In the genomic region with DNA sequence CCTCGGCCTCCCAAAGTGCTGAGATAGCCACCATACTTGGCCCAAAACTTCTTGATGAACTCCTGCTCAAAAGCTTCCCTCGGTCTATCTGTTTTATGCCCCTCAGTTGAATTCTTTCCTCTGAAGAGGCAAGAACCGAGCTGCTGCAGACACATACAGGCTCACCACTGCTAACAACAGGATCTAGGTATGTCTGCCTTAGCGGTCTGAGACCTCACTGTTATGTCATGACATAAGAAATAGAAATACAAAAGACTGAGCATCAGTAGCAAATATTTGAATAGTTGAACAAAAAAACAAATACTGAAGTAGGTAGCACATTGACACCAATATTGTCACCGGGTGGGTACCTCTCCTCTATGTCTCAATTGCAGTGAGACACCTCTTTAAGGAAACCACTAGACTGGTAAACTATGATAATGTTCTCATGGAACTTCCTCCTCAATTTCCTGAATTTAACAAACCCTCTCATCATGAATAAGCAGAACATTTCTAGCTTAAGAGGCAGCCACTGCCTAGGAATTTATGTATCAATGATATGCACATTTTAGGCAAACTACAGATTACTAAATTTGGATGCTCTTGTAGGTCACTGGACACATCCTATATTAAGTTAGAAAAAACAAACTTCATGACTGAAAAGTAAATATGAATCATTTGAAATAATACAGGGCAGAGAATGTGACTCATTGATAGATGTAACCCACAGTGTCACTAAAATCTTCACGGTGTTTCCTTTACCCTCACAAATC, we compare ENCODE assay signal across 11 cellular contexts. TPM values are rescaled to one million over a fixed set of nuclear protein-coding genes. Genes with fewer than 3 reads are reported as not detected.
DNase-seq lines count a peak whose midpoint lies in the region; ATAC-seq and TF ChIP-seq lines count a peak whose summit lies in the region.
"Had no signal": no experiment of that assay in that cellular context is flagged by ENCODE, and none has a peak within 500 bp of the region (broad histone marks: within the 10 kb centered on the region; RNA-seq: fewer than 3 reads in every experiment).

No MANE protein-coding gene starts in this region.

- peaks cover 6% of the 10 kb centered on the region for H3K4me1 Mint-ChIP-seq in progenitor cell of endocrine pancreas (ENCODE audit: low read depth)

- no peaks in the 10 kb centered on the region for H3K36me3 Mint-ChIP-seq in progenitor cell of endocrine pancreas (ENCODE audit: insufficient read depth)
- H3K36me3 Mint-ChIP-seq: CD4-positive, alpha-beta memory T cell had no signal

- peak; percentile 15 for DNase-seq in A172 (ENCODE audit: low spot score)
- DNase-seq in progenitor cell of endocrine pancreas (ENCODE audit: low spot score, unreplicated experiment) = no peak
- no peak for DNase-seq in activated CD4-positive, alpha-beta T cell treated with anti-CD3 and anti-CD28 coated beads for 4 hours
- DNase-seq in UCSD-AML1 (lab: John Stamatoyannopoulos, UW; ENCODE audit: unreplicated experiment) = no peak
- DNase-seq: CD4-positive, alpha-beta memory T cell; left ventricle myocardium superior; stimulated activated CD8-positive, alpha-beta memory T cell treated with anti-CD3 and anti-CD28 coated beads, Interleukin-4, amount 100 ng/mL, for 48 hours had no signal

- ATAC-seq in GM18498 (IDR thresholded peaks at IDR 0.05; ENCODE audit: unreplicated experiment) (peak; percentile 47), SK-N-SH treated with all-trans-retinoic acid at 6 μM for 48 hours (peak; percentile 33; the same call in 2 of the 3 replicates), esophagus mucosa (peak; percentile 57), GM21737 (IDR thresholded peaks at IDR 0.05; ENCODE audit: unreplicated experiment) (no peak)
- ATAC-seq: left ventricle myocardium superior had no signal

- H3K9me3 Mint-ChIP-seq in progenitor cell of endocrine pancreas (ENCODE audit: low read depth) = no peaks in the 10 kb centered on the region
- H3K9me3 Mint-ChIP-seq: CD4-positive, alpha-beta memory T cell had no signal

- no peak overlapping the region for H3K27ac Mint-ChIP-seq in progenitor cell of endocrine pancreas

- H3K27me3 Mint-ChIP-seq in progenitor cell of endocrine pancreas = no peaks in the 10 kb centered on the region
- H3K27me3 Mint-ChIP-seq: CD4-positive, alpha-beta memory T cell had no signal

- H3K4me3 Mint-ChIP-seq in progenitor cell of endocrine pancreas (ENCODE audit: low read depth) = no peak overlapping the region
- H3K4me3 Mint-ChIP-seq: CD4-positive, alpha-beta memory T cell had no signal

- no peak for TF ChIP-seq CTCF in progenitor cell of endocrine pancreas (IDR thresholded peaks at IDR 0.05; ENCODE audit: unreplicated experiment)

TF ChIP-seq in SK-N-SH treated with all-trans-retinoic acid at 6 μM for 48 hours, 23 proteins besides CTCF, POLR2A, EP300 and RAD21:
- TF ChIP-seq ARNTL (CRISPR knock-in tag; IDR thresholded peaks at IDR 0.05; ENCODE audit: borderline replicate concordance, low read depth) (no peak), OSR1 (CRISPR knock-in tag; IDR thresholded peaks at IDR 0.05) (no peak), RARB (CRISPR knock-in tag; IDR thresholded peaks at IDR 0.05) (no peak), GLIS3 (CRISPR knock-in tag; IDR thresholded peaks at IDR 0.05) (no peak), TCF4 (CRISPR knock-in tag; IDR thresholded peaks at IDR 0.05; ENCODE audit: borderline replicate concordance) (no peak), ESRRG (CRISPR knock-in tag; IDR thresholded peaks at IDR 0.05) (no peak), ZNF565 (CRISPR knock-in tag; conservative IDR thresholded peaks at IDR 0.05; ENCODE audit: low read depth) (no peak), ZC3H10 (CRISPR knock-in tag; IDR thresholded peaks at IDR 0.05) (no peak), TOX (CRISPR knock-in tag; IDR thresholded peaks at IDR 0.05; ENCODE audit: borderline replicate concordance) (no peak), BACH2 (CRISPR knock-in tag; IDR thresholded peaks at IDR 0.05; ENCODE audit: borderline replicate concordance) (no peak), PPARA (CRISPR knock-in tag; IDR thresholded peaks at IDR 0.05; ENCODE audit: borderline replicate concordance) (no peak), ISL1 (CRISPR knock-in tag; IDR thresholded peaks at IDR 0.05) (no peak), ZFP30 (CRISPR knock-in tag; IDR thresholded peaks at IDR 0.05) (no peak), CSDC2 (CRISPR knock-in tag; IDR thresholded peaks at IDR 0.05) (no peak), ZFP3 (CRISPR knock-in tag; IDR thresholded peaks at IDR 0.05) (no peak), SNAI2 (CRISPR knock-in tag; IDR thresholded peaks at IDR 0.05) (no peak)
- TF ChIP-seq, protein P1, sequence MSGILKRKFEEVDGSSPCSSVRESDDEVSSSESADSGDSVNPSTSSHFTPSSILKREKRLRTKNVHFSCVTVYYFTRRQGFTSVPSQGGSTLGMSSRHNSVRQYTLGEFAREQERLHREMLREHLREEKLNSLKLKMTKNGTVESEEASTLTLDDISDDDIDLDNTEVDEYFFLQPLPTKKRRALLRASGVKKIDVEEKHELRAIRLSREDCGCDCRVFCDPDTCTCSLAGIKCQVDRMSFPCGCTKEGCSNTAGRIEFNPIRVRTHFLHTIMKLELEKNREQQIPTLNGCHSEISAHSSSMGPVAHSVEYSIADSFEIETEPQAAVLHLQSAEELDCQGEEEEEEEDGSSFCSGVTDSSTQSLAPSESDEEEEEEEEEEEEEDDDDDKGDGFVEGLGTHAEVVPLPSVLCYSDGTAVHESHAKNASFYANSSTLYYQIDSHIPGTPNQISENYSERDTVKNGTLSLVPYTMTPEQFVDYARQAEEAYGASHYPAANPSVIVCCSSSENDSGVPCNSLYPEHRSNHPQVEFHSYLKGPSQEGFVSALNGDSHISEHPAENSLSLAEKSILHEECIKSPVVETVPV (CRISPR knock-in tag; IDR thresholded peaks at IDR 0.05) = no peak
- TF ChIP-seq, protein P2, sequence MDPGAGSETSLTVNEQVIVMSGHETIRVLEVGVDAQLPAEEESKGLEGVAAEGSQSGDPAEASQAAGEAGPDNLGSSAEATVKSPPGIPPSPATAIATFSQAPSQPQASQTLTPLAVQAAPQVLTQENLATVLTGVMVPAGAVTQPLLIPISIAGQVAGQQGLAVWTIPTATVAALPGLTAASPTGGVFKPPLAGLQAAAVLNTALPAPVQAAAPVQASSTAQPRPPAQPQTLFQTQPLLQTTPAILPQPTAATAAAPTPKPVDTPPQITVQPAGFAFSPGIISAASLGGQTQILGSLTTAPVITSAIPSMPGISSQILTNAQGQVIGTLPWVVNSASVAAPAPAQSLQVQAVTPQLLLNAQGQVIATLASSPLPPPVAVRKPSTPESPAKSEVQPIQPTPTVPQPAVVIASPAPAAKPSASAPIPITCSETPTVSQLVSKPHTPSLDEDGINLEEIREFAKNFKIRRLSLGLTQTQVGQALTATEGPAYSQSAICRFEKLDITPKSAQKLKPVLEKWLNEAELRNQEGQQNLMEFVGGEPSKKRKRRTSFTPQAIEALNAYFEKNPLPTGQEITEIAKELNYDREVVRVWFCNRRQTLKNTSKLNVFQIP (CRISPR knock-in tag; IDR thresholded peaks at IDR 0.05; ENCODE audit: borderline replicate concordance, low read depth) = no peak
- TF ChIP-seq, protein P3, sequence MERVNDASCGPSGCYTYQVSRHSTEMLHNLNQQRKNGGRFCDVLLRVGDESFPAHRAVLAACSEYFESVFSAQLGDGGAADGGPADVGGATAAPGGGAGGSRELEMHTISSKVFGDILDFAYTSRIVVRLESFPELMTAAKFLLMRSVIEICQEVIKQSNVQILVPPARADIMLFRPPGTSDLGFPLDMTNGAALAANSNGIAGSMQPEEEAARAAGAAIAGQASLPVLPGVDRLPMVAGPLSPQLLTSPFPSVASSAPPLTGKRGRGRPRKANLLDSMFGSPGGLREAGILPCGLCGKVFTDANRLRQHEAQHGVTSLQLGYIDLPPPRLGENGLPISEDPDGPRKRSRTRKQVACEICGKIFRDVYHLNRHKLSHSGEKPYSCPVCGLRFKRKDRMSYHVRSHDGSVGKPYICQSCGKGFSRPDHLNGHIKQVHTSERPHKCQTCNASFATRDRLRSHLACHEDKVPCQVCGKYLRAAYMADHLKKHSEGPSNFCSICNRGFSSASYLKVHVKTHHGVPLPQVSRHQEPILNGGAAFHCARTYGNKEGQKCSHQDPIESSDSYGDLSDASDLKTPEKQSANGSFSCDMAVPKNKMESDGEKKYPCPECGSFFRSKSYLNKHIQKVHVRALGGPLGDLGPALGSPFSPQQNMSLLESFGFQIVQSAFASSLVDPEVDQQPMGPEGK (CRISPR knock-in tag; IDR thresholded peaks at IDR 0.05; ENCODE audit: borderline replicate concordance) = no peak
- TF ChIP-seq, protein P4, sequence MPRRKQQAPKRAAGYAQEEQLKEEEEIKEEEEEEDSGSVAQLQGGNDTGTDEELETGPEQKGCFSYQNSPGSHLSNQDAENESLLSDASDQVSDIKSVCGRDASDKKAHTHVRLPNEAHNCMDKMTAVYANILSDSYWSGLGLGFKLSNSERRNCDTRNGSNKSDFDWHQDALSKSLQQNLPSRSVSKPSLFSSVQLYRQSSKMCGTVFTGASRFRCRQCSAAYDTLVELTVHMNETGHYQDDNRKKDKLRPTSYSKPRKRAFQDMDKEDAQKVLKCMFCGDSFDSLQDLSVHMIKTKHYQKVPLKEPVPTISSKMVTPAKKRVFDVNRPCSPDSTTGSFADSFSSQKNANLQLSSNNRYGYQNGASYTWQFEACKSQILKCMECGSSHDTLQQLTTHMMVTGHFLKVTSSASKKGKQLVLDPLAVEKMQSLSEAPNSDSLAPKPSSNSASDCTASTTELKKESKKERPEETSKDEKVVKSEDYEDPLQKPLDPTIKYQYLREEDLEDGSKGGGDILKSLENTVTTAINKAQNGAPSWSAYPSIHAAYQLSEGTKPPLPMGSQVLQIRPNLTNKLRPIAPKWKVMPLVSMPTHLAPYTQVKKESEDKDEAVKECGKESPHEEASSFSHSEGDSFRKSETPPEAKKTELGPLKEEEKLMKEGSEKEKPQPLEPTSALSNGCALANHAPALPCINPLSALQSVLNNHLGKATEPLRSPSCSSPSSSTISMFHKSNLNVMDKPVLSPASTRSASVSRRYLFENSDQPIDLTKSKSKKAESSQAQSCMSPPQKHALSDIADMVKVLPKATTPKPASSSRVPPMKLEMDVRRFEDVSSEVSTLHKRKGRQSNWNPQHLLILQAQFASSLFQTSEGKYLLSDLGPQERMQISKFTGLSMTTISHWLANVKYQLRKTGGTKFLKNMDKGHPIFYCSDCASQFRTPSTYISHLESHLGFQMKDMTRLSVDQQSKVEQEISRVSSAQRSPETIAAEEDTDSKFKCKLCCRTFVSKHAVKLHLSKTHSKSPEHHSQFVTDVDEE (CRISPR knock-in tag; IDR thresholded peaks at IDR 0.05) = no peak

RNA-seq across cellular contexts. Expression of a gene that starts 9.4 kb away (rescaled TPM):
- 37.6 and 39.3 TPM in 2 replicates for total RNA-seq in A172 (2014; rRNA removed; shearing (Covaris generic))
- 27.8 TPM for total RNA-seq in esophagus mucosa
- total RNA-seq in progenitor cell of endocrine pancreas = 43.0 and 43.7 TPM in 2 replicates
